Comparison of ENCODE assay signal across 8 cellular contexts in genomic region chr6:109455502-109456282, GRCh38. TPM values are rescaled to one million over a fixed set of nuclear protein-coding genes. Genes with fewer than 3 reads are reported as not detected.
DNase-seq lines count a peak whose midpoint lies in the region; ATAC-seq and TF ChIP-seq lines count a peak whose summit lies in the region.

TSS of gene MICAL1 (minus strand) at chr6:109455772. CDS start at chr6:109454196, 1,576 bp downstream.

- DNase-seq in C1 segment of cervical spinal cord (lab: John Stamatoyannopoulos, UW) (peak in 11 of 14 donors; percentile 26 to 70 (median 56)), NT2/D1 (ENCODE audit: low read depth, low spot score) (peak; percentile 9), activated T-cell treated with anti-CD3 and anti-CD28 coated beads for 1 hour (ENCODE audit: low read depth) (peak; percentile 57), epithelial cell of proximal tubule (ENCODE audit: low read depth) (no peak)
- peak; percentile 84 for DNase-seq in stimulated activated naive B cell treated with anti-CD40 and anti-IgM and Interleukin-4, amounts not matched to agents 10 μg/mL and 1 μg/mL and 100 μg/mL, for 72 hours

- H3K4me3 ChIP-seq in NT2/D1 (ENCODE audit: insufficient read length, low read depth) (peak within 1 kb of the TSS; percentile 81), epithelial cell of proximal tubule (ENCODE audit: low read depth, low read length) (peak within 1 kb of the TSS; percentile 89), muscle layer of colon (ENCODE audit: low read depth in 1 of 2, low read length in 2 of 2) (peak within 1 kb of the TSS; percentile 50 to 65)

- H3K4me1 ChIP-seq in NT2/D1 (ENCODE audit: insufficient read depth, insufficient read length): peaks cover 14% of the 10 kb centered on the region
- peaks cover 18% of the 10 kb centered on the region for H3K4me1 ChIP-seq in muscle layer of colon (ENCODE audit: insufficient read depth, low read length)

- peak within 1 kb of the TSS; percentile 94 for H3K9ac ChIP-seq in NT2/D1 (ENCODE audit: insufficient read length, low read depth)
- H3K9ac ChIP-seq in muscle layer of colon (ENCODE audit: low read length): no peak within 1 kb of the TSS

- H3K36me3 ChIP-seq in NT2/D1 (ENCODE audit: insufficient read depth, insufficient read length, low read length) (peaks cover 28% of the 10 kb centered on the region), muscle layer of colon (ENCODE audit: insufficient read depth, low read length) (no peaks in the 10 kb centered on the region)

- peak within 1 kb of the TSS; percentile 93 to 96 for H3K4me3 Mint-ChIP-seq in stimulated activated naive B cell treated with anti-CD40 and anti-IgM and Interleukin-4, amounts not matched to agents 10 μg/mL and 1 μg/mL and 100 μg/mL, for 72 hours

- ATAC-seq in HG03342 (IDR thresholded peaks at IDR 0.05; ENCODE audit: unreplicated experiment): peak; percentile 66
- ATAC-seq in stimulated activated naive B cell treated with anti-CD40 and anti-IgM and Interleukin-4, amounts not matched to agents 10 μg/mL and 1 μg/mL and 100 μg/mL, for 72 hours (replicated peaks): peak; percentile 64 to 66

- no peaks in the 10 kb centered on the region for H3K9me3 Mint-ChIP-seq in stimulated activated naive B cell treated with anti-CD40 and anti-IgM and Interleukin-4, amounts not matched to agents 10 μg/mL and 1 μg/mL and 100 μg/mL, for 72 hours

- H3K27me3 ChIP-seq in NT2/D1 (ENCODE audit: insufficient read depth, insufficient read length) (no peaks in the 10 kb centered on the region), muscle layer of colon (ENCODE audit: control insufficient read depth in 1 of 2, insufficient read depth in 2 of 2, low read length in 2 of 2) (no peaks in the 10 kb centered on the region)

- H3K4me1 Mint-ChIP-seq in stimulated activated naive B cell treated with anti-CD40 and anti-IgM and Interleukin-4, amounts not matched to agents 10 μg/mL and 1 μg/mL and 100 μg/mL, for 72 hours: peaks cover 42 to 80% of the 10 kb centered on the region in 2 donors

- no peak within 1 kb of the TSS for H3K27ac ChIP-seq in muscle layer of colon (ENCODE audit: low read depth, low read length)

- no peaks in the 10 kb centered on the region for H3K27me3 Mint-ChIP-seq in stimulated activated naive B cell treated with anti-CD40 and anti-IgM and Interleukin-4, amounts not matched to agents 10 μg/mL and 1 μg/mL and 100 μg/mL, for 72 hours

- H3K9me3 ChIP-seq in NT2/D1 (ENCODE audit: insufficient read depth, low read length) (no peaks in the 10 kb centered on the region), muscle layer of colon (ENCODE audit: low read length) (no peaks in the 10 kb centered on the region)

- H3K36me3 Mint-ChIP-seq in stimulated activated naive B cell treated with anti-CD40 and anti-IgM and Interleukin-4, amounts not matched to agents 10 μg/mL and 1 μg/mL and 100 μg/mL, for 72 hours: peaks cover 22 to 53% of the 10 kb centered on the region in 2 donors

- peak within 1 kb of the TSS; percentile 100 for H3K27ac Mint-ChIP-seq in stimulated activated naive B cell treated with anti-CD40 and anti-IgM and Interleukin-4, amounts not matched to agents 10 μg/mL and 1 μg/mL and 100 μg/mL, for 72 hours

- peak; percentile 77 for TF ChIP-seq POLR2A in GM19099 (IDR thresholded peaks at IDR 0.05; ENCODE audit: extremely low read depth, insufficient read length, low read depth)

- TF ChIP-seq CTCF in epithelial cell of proximal tubule (conservative IDR thresholded peaks at IDR 0.05; ENCODE audit: low read depth, low read length): peak; percentile 31

RNA-seq across cellular contexts. Expression of gene MICAL1, which starts in this region (rescaled TPM):
- 21.5 and 40.1 TPM in 2 replicates for total RNA-seq in epithelial cell of proximal tubule
